9 cellular contexts compared by ENCODE assay signal in genomic region chr4:104494822-104495559, GRCh38.
DNase-seq lines count a peak whose midpoint lies in the region; ATAC-seq and TF ChIP-seq lines count a peak whose summit lies in the region.
"Had no signal": no experiment of that assay in that cellular context is flagged by ENCODE, and none has a peak within 500 bp of the region (broad histone marks: within the 10 kb centered on the region; RNA-seq: fewer than 3 reads in every experiment).

CXXC4 (minus strand) TSS chr4:104494894; CDS start chr4:104491802, 3,092 bp downstream.

- peak within 1 kb of the TSS; percentile 95 to 99 (median 96) for H3K4me3 Mint-ChIP-seq in nephron
- H3K4me3 Mint-ChIP-seq: dendritic cell treated with granulocyte-macrophage colony-stimulating factor and Interleukin-4, amounts not matched to agents 40 ng/mL and 50 ng/mL, for 4 days had no signal

- peak; percentile 76 for DNase-seq in GM13976 (ENCODE audit: low spot score)
- peak; percentile 94 for DNase-seq in NCI-H2227 (lab: John Stamatoyannopoulos, UW; ENCODE audit: unreplicated experiment)
- peak; percentile 18 to 22 for DNase-seq in activated T-cell treated with anti-CD3 and anti-CD28 coated beads, Interleukin-2, amount 50 U/mL, for 48 hours
- peak; percentile 27 for DNase-seq in foreskin melanocyte
- no peak for DNase-seq in KG1 (lab: John Stamatoyannopoulos, UW)
- no peak for DNase-seq in RKO (ENCODE audit: low spot score)

- in situ Hi-C loops in GM13976 (cut with MboI; ENCODE audit: low sequenced_read_pairs, unreplicated experiment): loop anchor here (25.0 kb wide), 1 partner anchor 967 kb away; the partner anchor contains the start of gene PPA2

- no peaks in the 10 kb centered on the region for H3K36me3 Mint-ChIP-seq in nephron (ENCODE audit: low read depth)

- peak within 1 kb of the TSS; percentile 90 to 98 (median 98) for H3K27ac Mint-ChIP-seq in nephron
- H3K27ac Mint-ChIP-seq: dendritic cell treated with granulocyte-macrophage colony-stimulating factor and Interleukin-4, amounts not matched to agents 40 ng/mL and 50 ng/mL, for 4 days had no signal

- no peaks in the 10 kb centered on the region for H3K9me3 Mint-ChIP-seq in nephron
- H3K9me3 Mint-ChIP-seq: dendritic cell treated with granulocyte-macrophage colony-stimulating factor and Interleukin-4, amounts not matched to agents 40 ng/mL and 50 ng/mL, for 4 days had no signal

- TF ChIP-seq CTCF in GM13976 (IDR thresholded peaks at IDR 0.05; ENCODE audit: borderline replicate concordance, control extremely low read depth, extremely low read depth, insufficient read depth, missing control alignments) (no peak), nephron (IDR thresholded peaks at IDR 0.05; ENCODE audit: unreplicated experiment in 3 of 3) (no peak)

- ATAC-seq in HG02642 (IDR thresholded peaks at IDR 0.05; ENCODE audit: poor library complexity, unreplicated experiment): peak; percentile 24

- peaks cover 49% of the 10 kb centered on the region for H3K4me1 Mint-ChIP-seq in nephron

- H3K27me3 Mint-ChIP-seq in nephron (ENCODE audit: low read depth): no peaks in the 10 kb centered on the region

Comparison
In these comparisons a context has a peak if more than half of its experiments do, and no peak if none do; other contexts are left out.
1. DNase-seq: peak in GM13976 (single experiment), NCI-H2227 (single experiment), activated T-cell treated with anti-CD3 and anti-CD28 coated beads, Interleukin-2, amount 50 U/mL, for 48 hours (2 of 2) and foreskin melanocyte (single experiment); none in KG1 (single experiment) and RKO (single experiment).